2 cellular contexts compared by ENCODE assay signal in the genomic region with DNA sequence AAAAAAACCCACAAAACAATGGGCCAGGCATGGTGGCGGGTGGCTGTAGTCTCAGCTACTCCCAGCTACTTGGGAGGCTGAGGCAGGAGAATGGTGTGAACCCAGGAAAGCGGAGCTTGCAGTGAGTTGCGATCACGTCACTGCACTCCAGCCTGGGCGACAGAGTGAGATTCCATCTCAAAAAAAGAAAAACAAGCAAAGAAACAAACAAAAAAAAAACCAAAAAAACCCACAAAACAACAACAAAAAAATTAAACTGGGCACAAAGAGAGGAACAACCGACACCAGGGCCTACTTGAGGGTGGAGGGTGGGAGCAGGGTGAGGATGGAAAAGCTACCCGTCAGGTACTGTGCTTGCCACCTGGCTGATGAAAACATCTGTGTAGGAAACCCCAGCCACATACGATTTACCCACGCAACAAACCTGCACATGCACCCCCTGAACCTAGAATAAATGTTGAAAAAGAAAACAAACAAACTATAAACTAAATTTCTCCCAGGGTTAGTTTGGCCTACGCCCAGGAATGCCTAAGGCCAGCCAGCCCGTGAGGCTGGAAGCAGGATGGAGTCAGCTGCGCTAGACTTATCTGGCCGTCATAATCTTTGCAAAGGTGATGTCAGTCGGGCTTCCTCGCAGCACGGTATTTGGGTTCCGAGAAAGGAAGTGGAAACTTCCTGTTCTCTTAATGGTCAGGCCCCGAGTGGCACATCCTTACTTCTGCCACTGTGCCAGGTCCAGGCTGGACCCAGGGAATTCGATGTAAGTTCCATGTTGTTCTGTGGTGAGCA.
TF ChIP-seq lines count a peak whose summit lies in the region.

No MANE protein-coding gene starts in this region.

TF ChIP-seq in IMR-90, 13 proteins besides CTCF, POLR2A, EP300 and RAD21:
- TF ChIP-seq MAZ (IDR thresholded peaks at IDR 0.05; ENCODE audit: borderline replicate concordance, low read depth, low read length) (no peak), MAFK (IDR thresholded peaks at IDR 0.05; ENCODE audit: low read depth, low read length) (no peak), MXI1 (IDR thresholded peaks at IDR 0.05; ENCODE audit: borderline replicate concordance, low read depth, low read length) (no peak), NFE2L2 (IDR thresholded peaks at IDR 0.05; ENCODE audit: low read depth, low read length) (no peak), RCOR1 (IDR thresholded peaks at IDR 0.05; ENCODE audit: insufficient replicate concordance, low read length) (no peak), FOS (IDR thresholded peaks at IDR 0.05; ENCODE audit: low read depth, low read length) (no peak), CHD1 (IDR thresholded peaks at IDR 0.05; ENCODE audit: low read depth, low read length) (no peak), SMC3 (IDR thresholded peaks at IDR 0.05; ENCODE audit: low read depth, low read length) (no peak), BHLHE40 (IDR thresholded peaks at IDR 0.05; ENCODE audit: low read depth, low read length) (no peak), RFX5 (IDR thresholded peaks at IDR 0.05; ENCODE audit: low read depth, low read length) (no peak), CEBPB (IDR thresholded peaks at IDR 0.05; ENCODE audit: low read depth, low read length) (no peak)
- TF ChIP-seq, protein P1, sequence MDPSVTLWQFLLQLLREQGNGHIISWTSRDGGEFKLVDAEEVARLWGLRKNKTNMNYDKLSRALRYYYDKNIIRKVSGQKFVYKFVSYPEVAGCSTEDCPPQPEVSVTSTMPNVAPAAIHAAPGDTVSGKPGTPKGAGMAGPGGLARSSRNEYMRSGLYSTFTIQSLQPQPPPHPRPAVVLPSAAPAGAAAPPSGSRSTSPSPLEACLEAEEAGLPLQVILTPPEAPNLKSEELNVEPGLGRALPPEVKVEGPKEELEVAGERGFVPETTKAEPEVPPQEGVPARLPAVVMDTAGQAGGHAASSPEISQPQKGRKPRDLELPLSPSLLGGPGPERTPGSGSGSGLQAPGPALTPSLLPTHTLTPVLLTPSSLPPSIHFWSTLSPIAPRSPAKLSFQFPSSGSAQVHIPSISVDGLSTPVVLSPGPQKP (IDR thresholded peaks at IDR 0.05; ENCODE audit: borderline replicate concordance, low read depth, low read length), result no peak
- TF ChIP-seq, protein P2, sequence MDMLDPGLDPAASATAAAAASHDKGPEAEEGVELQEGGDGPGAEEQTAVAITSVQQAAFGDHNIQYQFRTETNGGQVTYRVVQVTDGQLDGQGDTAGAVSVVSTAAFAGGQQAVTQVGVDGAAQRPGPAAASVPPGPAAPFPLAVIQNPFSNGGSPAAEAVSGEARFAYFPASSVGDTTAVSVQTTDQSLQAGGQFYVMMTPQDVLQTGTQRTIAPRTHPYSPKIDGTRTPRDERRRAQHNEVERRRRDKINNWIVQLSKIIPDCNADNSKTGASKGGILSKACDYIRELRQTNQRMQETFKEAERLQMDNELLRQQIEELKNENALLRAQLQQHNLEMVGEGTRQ (IDR thresholded peaks at IDR 0.05; ENCODE audit: low read depth, low read length), result no peak

TF ChIP-seq in GM12878, 131 proteins besides CTCF, POLR2A, EP300 and RAD21:
- TF ChIP-seq IKZF1 (conservative IDR thresholded peaks at IDR 0.05) (0 out of 2 replicates have a peak, but pooled peaks have one; percentile 12), CBX3 (IDR thresholded peaks at IDR 0.05; ENCODE audit: borderline replicate concordance, low read depth) (no peak), SPI1 (IDR thresholded peaks at IDR 0.05; ENCODE audit: borderline replicate concordance, insufficient read depth, low read depth, low read length) (peak; percentile 52; the same call in 1 of the 2 replicates), TCF7 (IDR thresholded peaks at IDR 0.05; ENCODE audit: borderline replicate concordance) (no peak)
TF ChIP-seq in GM12878: peak in this region for 2.
